In the genomic region with DNA sequence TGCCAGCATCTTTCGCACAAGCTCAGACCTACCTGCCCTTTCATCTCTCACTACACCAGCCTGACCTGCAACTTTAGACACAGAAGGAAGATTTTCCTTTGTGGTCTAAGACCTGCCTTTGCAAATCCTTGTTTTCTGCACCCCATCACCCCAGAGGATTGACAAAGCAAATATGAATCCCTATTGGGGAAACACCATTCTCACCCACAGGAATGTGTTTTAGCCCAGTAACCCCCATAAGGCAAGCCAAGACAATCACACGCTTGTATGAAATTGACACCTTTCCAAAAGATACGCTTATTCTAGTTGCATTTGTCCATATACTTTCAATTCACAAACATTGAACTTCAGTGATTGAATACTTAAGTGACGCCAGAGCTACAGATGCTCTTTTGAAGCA, we compare ENCODE assay signal across 14 cellular contexts. TPM values are rescaled to one million over a fixed set of nuclear protein-coding genes. Genes with fewer than 3 reads are reported as not detected.
DNase-seq lines count a peak whose midpoint lies in the region; ATAC-seq and TF ChIP-seq lines count a peak whose summit lies in the region.
"Had no signal": no experiment of that assay in that cellular context is flagged by ENCODE, and none has a peak within 500 bp of the region (broad histone marks: within the 10 kb centered on the region; RNA-seq: fewer than 3 reads in every experiment).

No MANE protein-coding gene starts in this region.

- TF ChIP-seq EP300 in sigmoid colon (IDR thresholded peaks at IDR 0.05), result no peak

- H3K36me3 ChIP-seq in BLaER1, result no peaks in the 10 kb centered on the region
- H3K36me3 ChIP-seq in sigmoid colon, result no peaks in the 10 kb centered on the region
- H3K36me3 ChIP-seq in left lung, result no peaks in the 10 kb centered on the region

- ATAC-seq in T-helper 17 cell (no peak), left lung (no peak)
- no peak for ATAC-seq in activated T-cell treated with anti-CD3 and anti-CD28 coated beads, Interleukin-2, amount 50 U/mL, for 4 hours
- ATAC-seq in stimulated activated naive B cell treated with anti-CD40 and anti-IgM and Interleukin-4, amounts not matched to agents 10 μg/mL and 1 μg/mL and 100 μg/mL, for 72 hours (replicated peaks), result no peak
- ATAC-seq: activated naive CD8-positive, alpha-beta T cell treated with anti-CD3 and anti-CD28 coated beads, Interleukin-2, amount 50 U/mL, for 24 hours; activated T-helper 17 cell treated with anti-CD3 and anti-CD28 coated beads, Interleukin-2, amount 50 U/mL, for 72 hours had no signal

- 96 to 99% methylated on average over 4 of the region's 4 CpGs for WGBS in sigmoid colon, 2 donors

- peaks cover 3% of the 10 kb centered on the region for H3K36me3 Mint-ChIP-seq in T-helper 17 cell (ENCODE audit: low read depth)
- peaks cover 4% of the 10 kb centered on the region for H3K36me3 Mint-ChIP-seq in activated T-cell treated with anti-CD3 and anti-CD28 coated beads, Interleukin-2, amount 50 U/mL, for 4 hours (ENCODE audit: insufficient read depth)
- no peaks in the 10 kb centered on the region for H3K36me3 Mint-ChIP-seq in stimulated activated naive B cell treated with anti-CD40 and anti-IgM and Interleukin-4, amounts not matched to agents 10 μg/mL and 1 μg/mL and 100 μg/mL, for 72 hours

- peak overlapping the region; percentile 15 for H3K4me3 Mint-ChIP-seq in T-helper 17 cell
- no peak overlapping the region for H3K4me3 Mint-ChIP-seq in activated T-cell treated with anti-CD3 and anti-CD28 coated beads, Interleukin-2, amount 50 U/mL, for 4 hours
- no peak overlapping the region for H3K4me3 Mint-ChIP-seq in stimulated activated naive B cell treated with anti-CD40 and anti-IgM and Interleukin-4, amounts not matched to agents 10 μg/mL and 1 μg/mL and 100 μg/mL, for 72 hours
- H3K4me3 Mint-ChIP-seq: activated naive CD8-positive, alpha-beta T cell treated with anti-CD3 and anti-CD28 coated beads, Interleukin-2, amount 50 U/mL, for 24 hours; activated T-helper 17 cell treated with anti-CD3 and anti-CD28 coated beads, Interleukin-2, amount 50 U/mL, for 72 hours; HFFc6 had no signal

- H3K9me3 ChIP-seq in BLaER1 (no peaks in the 10 kb centered on the region), T-helper 17 cell (ENCODE audit: control insufficient read depth, low read length, poor library complexity, severe bottlenecking) (no peaks in the 10 kb centered on the region), sigmoid colon (no peaks in the 10 kb centered on the region), left lung (no peaks in the 10 kb centered on the region)

- H3K27ac Mint-ChIP-seq in T-helper 17 cell, result peak overlapping the region; percentile 70
- no peak overlapping the region for H3K27ac Mint-ChIP-seq in stimulated activated naive B cell treated with anti-CD40 and anti-IgM and Interleukin-4, amounts not matched to agents 10 μg/mL and 1 μg/mL and 100 μg/mL, for 72 hours
- H3K27ac Mint-ChIP-seq: activated naive CD8-positive, alpha-beta T cell treated with anti-CD3 and anti-CD28 coated beads, Interleukin-2, amount 50 U/mL, for 24 hours; activated T-helper 17 cell treated with anti-CD3 and anti-CD28 coated beads, Interleukin-2, amount 50 U/mL, for 72 hours; HFFc6 had no signal

- no peak overlapping the region for H3K9ac ChIP-seq in BLaER1

- DNase-seq in T-helper 17 cell, result no peak
- peak; percentile 6 for DNase-seq in fibroblast of the aortic adventitia (ENCODE audit: low read depth)
- DNase-seq in sigmoid colon, result no peak
- no peak for DNase-seq in activated T-cell treated with anti-CD3 and anti-CD28 coated beads, Interleukin-2, amount 50 U/mL, for 4 hours
- no peak for DNase-seq in left lung
- DNase-seq in NK-92 (lab: John Stamatoyannopoulos, UW; ENCODE audit: unreplicated experiment), result no peak
- DNase-seq in stimulated activated naive B cell treated with anti-CD40 and anti-IgM and Interleukin-4, amounts not matched to agents 10 μg/mL and 1 μg/mL and 100 μg/mL, for 72 hours, result no peak
- DNase-seq: activated naive CD8-positive, alpha-beta T cell treated with anti-CD3 and anti-CD28 coated beads, Interleukin-2, amount 50 U/mL, for 24 hours; Calu3; HFFc6; NCI-H1694; stimulated activated naive CD4-positive, alpha-beta T cell treated with Interleukin-2 at 50 U/mL for 16 hours had no signal

- intact Hi-C loops in sigmoid colon (cut with DNase I) (loop anchor here (5.0 kb wide), 2 partner anchors 54 to 179 kb away; a partner anchor contains a TSS), left lung (cut with DNase I) (loop anchor here in 1 of 2 donors (10.0 kb wide), 1 partner anchor 161 kb away; no protein-coding TSS in a partner anchor)

- H3K27ac ChIP-seq in BLaER1, result no peak overlapping the region
- H3K27ac ChIP-seq in sigmoid colon, result peak overlapping the region; percentile 11 to 69 (median 48)
- peak overlapping the region in 1 of 2 donors; percentile 42 for H3K27ac ChIP-seq in left lung

- no peaks in the 10 kb centered on the region for H4K20me1 ChIP-seq in BLaER1

- H3K4me2 ChIP-seq in BLaER1, result peak overlapping the region; percentile 67; the same call in 1 of the 2 replicates

- H3K27me3 ChIP-seq in BLaER1 (no peaks in the 10 kb centered on the region), sigmoid colon (no peaks in the 10 kb centered on the region), left lung (no peaks in the 10 kb centered on the region)

- H3K4me1 Mint-ChIP-seq in T-helper 17 cell, result peaks cover 11% of the 10 kb centered on the region
- peaks cover 20% of the 10 kb centered on the region for H3K4me1 Mint-ChIP-seq in activated T-cell treated with anti-CD3 and anti-CD28 coated beads, Interleukin-2, amount 50 U/mL, for 4 hours (ENCODE audit: low read depth)
- peaks cover 32 to 52% of the 10 kb centered on the region in 2 donors for H3K4me1 Mint-ChIP-seq in stimulated activated naive B cell treated with anti-CD40 and anti-IgM and Interleukin-4, amounts not matched to agents 10 μg/mL and 1 μg/mL and 100 μg/mL, for 72 hours

- H3K27me3 Mint-ChIP-seq in T-helper 17 cell, result peaks cover 23% of the 10 kb centered on the region
- no peaks in the 10 kb centered on the region for H3K27me3 Mint-ChIP-seq in activated T-cell treated with anti-CD3 and anti-CD28 coated beads, Interleukin-2, amount 50 U/mL, for 4 hours (ENCODE audit: low read depth)
- H3K27me3 Mint-ChIP-seq in stimulated activated naive B cell treated with anti-CD40 and anti-IgM and Interleukin-4, amounts not matched to agents 10 μg/mL and 1 μg/mL and 100 μg/mL, for 72 hours, result peaks cover 3 to 5% of the 10 kb centered on the region in 2 donors
- H3K27me3 Mint-ChIP-seq: activated naive CD8-positive, alpha-beta T cell treated with anti-CD3 and anti-CD28 coated beads, Interleukin-2, amount 50 U/mL, for 24 hours had no signal

- no peak overlapping the region for H3K4me3 ChIP-seq in BLaER1
- H3K4me3 ChIP-seq in fibroblast of the aortic adventitia (ENCODE audit: low read depth, low read length), result no peak overlapping the region
- H3K4me3 ChIP-seq in sigmoid colon, result no peak overlapping the region
- H3K4me3 ChIP-seq in left lung, result no peak overlapping the region

- TF ChIP-seq CTCF in fibroblast of the aortic adventitia (IDR thresholded peaks at IDR 0.05; ENCODE audit: insufficient read depth, low read length) (no peak), sigmoid colon (IDR thresholded peaks at IDR 0.05) (no peak), left lung (IDR thresholded peaks at IDR 0.05) (no peak)

- no peaks in the 10 kb centered on the region for H3K9me3 Mint-ChIP-seq in activated T-cell treated with anti-CD3 and anti-CD28 coated beads, Interleukin-2, amount 50 U/mL, for 4 hours
- no peaks in the 10 kb centered on the region for H3K9me3 Mint-ChIP-seq in stimulated activated naive B cell treated with anti-CD40 and anti-IgM and Interleukin-4, amounts not matched to agents 10 μg/mL and 1 μg/mL and 100 μg/mL, for 72 hours
- H3K9me3 Mint-ChIP-seq: activated naive CD8-positive, alpha-beta T cell treated with anti-CD3 and anti-CD28 coated beads, Interleukin-2, amount 50 U/mL, for 24 hours; activated T-helper 17 cell treated with anti-CD3 and anti-CD28 coated beads, Interleukin-2, amount 50 U/mL, for 72 hours; HFFc6 had no signal

- H3K4me1 ChIP-seq in BLaER1, result peaks cover 46% of the 10 kb centered on the region
- peaks cover 0 to 38% (median 28%) of the 10 kb centered on the region in 4 donors for H3K4me1 ChIP-seq in sigmoid colon
- H3K4me1 ChIP-seq in left lung, result peaks cover 20 to 37% of the 10 kb centered on the region in 2 donors

- TF ChIP-seq POLR2A in sigmoid colon (IDR thresholded peaks at IDR 0.05), result no peak

RNA-seq across cellular contexts. Expression of a gene that starts 55.7 kb away (rescaled TPM):
- total RNA-seq in T-helper 17 cell (100 to 1,000 TPM; 101 to 112 TPM), fibroblast of the aortic adventitia (ENCODE audit: low replicate concordance) (12.2 and 17.3 TPM in 2 replicates), sigmoid colon (10 to 100 TPM; 16.1 to 29.4 (median 21.7) TPM), left lung (10 to 100 TPM; 18.6 to 31.4 TPM)
- polyA plus RNA-seq in sigmoid colon, result 10 to 100 TPM; 15.6 to 20.6 (median 18.1) TPM
- total RNA-seq in activated T-cell treated with anti-CD3 and anti-CD28 coated beads, Interleukin-2, amount 50 U/mL, for 4 hours, result 10 to 100 TPM; 50.3 to 54.0 (median 52.8) TPM
